ENCODE assay signal across 33 cellular contexts in genomic region chr21:39650801-39651200, GRCh38. TPM values are rescaled to one million over a fixed set of nuclear protein-coding genes. Genes with fewer than 3 reads are reported as not detected.
"Had no signal": no experiment of that assay in that cellular context is flagged by ENCODE, and none has a peak within 500 bp of the region (broad histone marks: within the 10 kb centered on the region; RNA-seq: fewer than 3 reads in every experiment).

No MANE protein-coding gene starts in this region.

- DNase-seq: colonic mucosa; dermis blood vessel endothelial cell; effector memory CD4-positive, alpha-beta T cell; foreskin keratinocyte; glutamatergic neuron; hypothalamus; kidney; mucosa of descending colon; naive thymus-derived CD8-positive, alpha-beta T cell; nephron progenitor cell; nucleus accumbens; ovary; posterior cingulate gyrus; psoas muscle; retina; stimulated activated CD4-positive, alpha-beta T cell treated with anti-CD3 and anti-CD28 coated beads, Interleukin-2, amount 100 ng/mL, for 24 hours; stimulated activated CD4-positive, alpha-beta T cell treated with anti-CD3 and anti-CD28 coated beads, Interleukin-4, amount 100 ng/mL, for 24 hours; stimulated activated naive CD8-positive, alpha-beta T cell treated with anti-CD3 and anti-CD28 coated beads, Interleukin-15, Interleukin-2, amounts not matched to agents 100 U/mL and 50 U/mL, for 24 hours; substantia nigra; testis; tibial artery had no signal

- H3K27ac Mint-ChIP-seq: memory B cell; mesothelial cell of epicardium; naive thymus-derived CD8-positive, alpha-beta T cell; nephron progenitor cell; stimulated activated effector memory CD8-positive, alpha-beta T cell treated with anti-CD3 and anti-CD28 coated beads, Interleukin-12 subunit alpha, Interleukin-12 subunit beta, amount 100 ng/mL, for 72 hours had no signal

- H3K36me3 ChIP-seq: colonic mucosa, esophagus muscularis mucosa, gastroesophageal sphincter, ovary, right lobe of liver, tibial artery, upper lobe of right lung, vagina had no signal

- H3K4me3 Mint-ChIP-seq: central memory CD8-positive, alpha-beta T cell; memory B cell; mesothelial cell of epicardium; naive thymus-derived CD8-positive, alpha-beta T cell; nephron progenitor cell; stimulated activated effector memory CD8-positive, alpha-beta T cell treated with anti-CD3 and anti-CD28 coated beads, Interleukin-12 subunit alpha, Interleukin-12 subunit beta, amount 100 ng/mL, for 72 hours had no signal

- H3K4me1 ChIP-seq: esophagus muscularis mucosa, foreskin keratinocyte, gastroesophageal sphincter, psoas muscle, right lobe of liver, testis, tibial artery, upper lobe of right lung, vagina had no signal

- H3K36me3 Mint-ChIP-seq: memory B cell; stimulated activated effector memory CD8-positive, alpha-beta T cell treated with anti-CD3 and anti-CD28 coated beads, Interleukin-12 subunit alpha, Interleukin-12 subunit beta, amount 100 ng/mL, for 72 hours had no signal

- H3K27ac ChIP-seq: colonic mucosa, esophagus muscularis mucosa, foreskin keratinocyte, gastroesophageal sphincter, ovary, psoas muscle, right lobe of liver, testis, tibial artery, upper lobe of right lung, vagina had no signal

- H3K4me3 ChIP-seq: colonic mucosa, esophagus muscularis mucosa, gastroesophageal sphincter, lung, mucosa of descending colon, ovary, psoas muscle, right lobe of liver, testis, tibial artery, upper lobe of right lung, vagina had no signal

- H3K27me3 ChIP-seq: colonic mucosa, esophagus muscularis mucosa, foreskin keratinocyte, ovary, right lobe of liver, testis, tibial artery, upper lobe of right lung, vagina had no signal

- H3K4me1 Mint-ChIP-seq: central memory CD8-positive, alpha-beta T cell; memory B cell; mesothelial cell of epicardium; naive thymus-derived CD8-positive, alpha-beta T cell; stimulated activated effector memory CD8-positive, alpha-beta T cell treated with anti-CD3 and anti-CD28 coated beads, Interleukin-12 subunit alpha, Interleukin-12 subunit beta, amount 100 ng/mL, for 72 hours had no signal

- H3K27me3 Mint-ChIP-seq: central memory CD8-positive, alpha-beta T cell had no signal

- H3K9me3 ChIP-seq: colonic mucosa, ovary, testis, upper lobe of right lung, vagina had no signal

RNA-seq across cellular contexts. Expression of gene B3GALT5, which starts 38.1 kb away (rescaled TPM):
- total RNA-seq: chondrocyte; endothelial cell of umbilical vein; foreskin keratinocyte; naive thymus-derived CD8-positive, alpha-beta T cell; upper lobe of right lung had no signal
- polyA plus RNA-seq: foreskin keratinocyte; naive thymus-derived CD8-positive, alpha-beta T cell had no signal
